In the genomic region with DNA sequence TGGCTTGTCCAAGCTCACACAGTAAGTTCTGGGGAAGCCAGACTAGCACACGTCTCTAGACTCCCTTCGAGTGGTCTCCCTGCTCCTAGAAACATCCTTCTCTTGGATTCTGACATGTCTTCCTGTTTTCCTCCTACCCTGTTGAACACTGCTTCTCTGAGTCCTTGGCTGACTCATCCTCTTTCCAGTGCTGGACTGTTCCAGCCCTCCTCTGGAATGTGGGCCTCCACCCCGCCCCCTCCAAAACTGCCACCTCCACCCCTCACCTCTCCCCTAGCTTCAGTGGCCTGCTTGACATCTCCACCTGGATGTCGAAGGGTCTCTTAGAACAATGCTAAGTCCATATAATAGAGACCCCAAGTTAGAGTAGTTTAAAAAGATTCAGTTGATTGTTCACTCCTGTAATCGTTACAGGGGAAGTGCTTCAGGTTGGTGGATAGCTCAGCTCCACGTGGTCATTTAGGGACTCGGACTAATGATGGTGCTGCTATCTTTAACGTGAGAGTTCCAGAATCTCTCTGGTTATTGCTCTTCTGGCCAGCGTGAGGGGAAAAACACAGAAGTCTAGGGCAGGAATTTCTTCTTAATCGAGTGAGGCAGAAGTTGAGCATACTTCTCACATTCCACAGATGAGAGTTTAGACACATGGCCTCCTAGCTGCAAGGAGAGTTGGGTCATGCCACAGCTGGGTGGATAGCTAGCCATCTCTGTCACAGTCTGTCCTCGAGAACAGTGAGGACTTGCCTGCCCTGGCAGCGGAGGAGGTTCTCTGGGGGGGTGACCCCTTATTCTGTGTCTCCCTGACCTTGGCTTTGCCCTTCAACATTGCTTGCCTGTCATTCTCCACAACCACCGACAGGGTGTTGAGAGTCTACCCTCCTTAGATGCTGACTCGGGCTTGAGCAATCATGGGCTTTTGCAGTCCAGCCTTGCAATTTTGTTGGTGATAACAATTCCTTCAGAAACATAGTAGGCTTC, we compare ENCODE assay signal across 12 cellular contexts. TPM values are rescaled to one million over a fixed set of nuclear protein-coding genes. Genes with fewer than 3 reads are reported as not detected.
DNase-seq lines count a peak whose midpoint lies in the region; ATAC-seq and TF ChIP-seq lines count a peak whose summit lies in the region.
"Had no signal": no experiment of that assay in that cellular context is flagged by ENCODE, and none has a peak within 500 bp of the region (broad histone marks: within the 10 kb centered on the region; RNA-seq: fewer than 3 reads in every experiment).

No MANE protein-coding gene starts in this region.

- ATAC-seq in foreskin keratinocyte (peak; percentile 73), HG03045 (IDR thresholded peaks at IDR 0.05; ENCODE audit: unreplicated experiment) (no peak), HG02623 (IDR thresholded peaks at IDR 0.05; ENCODE audit: unreplicated experiment) (no peak), HG02763 (IDR thresholded peaks at IDR 0.05; ENCODE audit: unreplicated experiment) (no peak)

- peak overlapping the region; percentile 57 for H2AFZ ChIP-seq in GM23248

- H3K27ac ChIP-seq in GM23248, result peak overlapping the region; percentile 43
- H3K27ac ChIP-seq in foreskin keratinocyte, result peak overlapping the region; percentile 5
- H3K27ac ChIP-seq: heart left ventricle had no signal

- H3K9ac ChIP-seq in GM23248, result no peak overlapping the region

- H3K4me3 ChIP-seq in GM23248, result no peak overlapping the region
- H3K4me3 ChIP-seq: heart left ventricle had no signal

- no peaks in the 10 kb centered on the region for H3K79me2 ChIP-seq in GM23248 (ENCODE audit: insufficient read depth)

- TF ChIP-seq CTCF in foreskin keratinocyte (conservative IDR thresholded peaks at IDR 0.05), result peak; percentile 27

- H3K4me1 ChIP-seq in GM23248 (ENCODE audit: insufficient read depth), result peaks cover 21% of the 10 kb centered on the region
- peaks cover 4% of the 10 kb centered on the region for H3K4me1 ChIP-seq in foreskin keratinocyte

- H3K9me3 ChIP-seq in GM23248 (ENCODE audit: low read depth), result no peaks in the 10 kb centered on the region
- H3K9me3 ChIP-seq: heart left ventricle had no signal

- in situ Hi-C loops in GM23248 (cut with MboI), result no loop called here

- no peaks in the 10 kb centered on the region for H3K36me3 ChIP-seq in GM23248 (ENCODE audit: low read depth)
- H3K36me3 ChIP-seq: heart left ventricle had no signal

- H3K27me3 ChIP-seq in GM23248 (replicated peaks; ENCODE audit: insufficient read depth) (no peaks in the 10 kb centered on the region), foreskin keratinocyte (peaks cover 38% of the 10 kb centered on the region)

- H3F3A ChIP-seq in GM23248 (ENCODE audit: insufficient read depth), result peaks cover 14% of the 10 kb centered on the region; the same call in 1 of the 2 replicates

- no peaks in the 10 kb centered on the region for H3K9me2 ChIP-seq in GM23248 (ENCODE audit: insufficient read depth)

- H3K4me2 ChIP-seq in GM23248 (ENCODE audit: unreplicated experiment), result peak overlapping the region; percentile 24

- DNase-seq in GM23248 (peak; percentile 83), SW480 (ENCODE audit: low spot score) (peak; percentile 80), foreskin keratinocyte (peak in 1 of 2 donors; percentile 80), stromal cell of bone marrow (ENCODE audit: low read depth) (peak; percentile 46)
- DNase-seq in activated naive CD4-positive, alpha-beta T cell treated with Interleukin-2 at 50 U/mL for 16 hours, result no peak
- DNase-seq: activated CD4-positive, alpha-beta memory T cell treated with anti-CD3 and anti-CD28 coated beads, Interleukin-2, amount 10 ng/mL, durations not matched to agents 7 days and 5 days; amygdala; heart left ventricle; NCI-H146 had no signal

- H4K20me1 ChIP-seq in GM23248 (ENCODE audit: insufficient read depth), result no peaks in the 10 kb centered on the region

- WGBS in GM23248 (ENCODE audit: low coverage in 1 of 2, low lambda C conversion rate in 2 of 2, missing lambda C conversion rate in 2 of 2), 2 experiments, result 52 to 55% methylated on average over 14 of the region's 14 CpGs

RNA-seq across cellular contexts. Expression of a gene that starts 4.7 kb away (rescaled TPM):
- 1.8 TPM in 2 replicates for total RNA-seq in GM23248 (2014; rRNA removed; shearing (Covaris generic))
- polyA plus RNA-seq in GM23248 (2016; fragmentation: Nextera tagmentation; extraction: Ambion mirVana) (0.38 and 1.1 TPM in 2 replicates), foreskin keratinocyte (not detected in 2 replicates)
- total RNA-seq in foreskin keratinocyte, result not detected in 2 replicates

RNA-seq across cellular contexts. Expression of a gene that starts 57.1 kb away (rescaled TPM):
- 36.6 and 46.8 TPM in 2 replicates for total RNA-seq in GM23248 (2014; rRNA removed; shearing (Covaris generic))
- polyA plus RNA-seq in GM23248 (2016; fragmentation: Nextera tagmentation; extraction: Ambion mirVana) (29.3 and 31.2 TPM in 2 replicates), foreskin keratinocyte (35.6 and 36.8 TPM in 2 replicates)
- 40.8 and 44.8 TPM in 2 replicates for total RNA-seq in foreskin keratinocyte
